In the genomic region with DNA sequence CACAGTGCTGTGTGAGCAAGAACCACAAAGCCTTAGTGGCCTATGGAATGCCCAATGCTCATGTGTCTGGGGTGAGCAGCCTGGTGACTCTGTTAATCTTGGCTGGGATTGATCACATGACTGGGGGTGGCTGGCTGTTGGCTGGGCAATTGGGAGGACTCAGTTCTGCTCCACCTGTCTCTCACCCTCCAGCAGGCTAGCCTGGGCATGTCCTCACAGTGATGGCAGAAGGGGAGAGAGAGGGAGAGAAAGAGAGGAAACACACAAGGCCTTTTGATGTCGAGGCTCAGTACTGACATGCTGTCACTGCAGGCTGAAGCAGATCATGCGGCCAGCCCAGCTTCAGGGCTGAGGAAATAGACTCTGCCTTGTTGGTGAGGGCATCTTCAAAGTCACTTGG, we compare ENCODE assay signal across 1 cellular context.
TF ChIP-seq lines count a peak whose summit lies in the region.

No MANE protein-coding gene starts in this region.

TF ChIP-seq in H1, 55 proteins besides CTCF, POLR2A, EP300 and RAD21:
- TF ChIP-seq, protein P1, sequence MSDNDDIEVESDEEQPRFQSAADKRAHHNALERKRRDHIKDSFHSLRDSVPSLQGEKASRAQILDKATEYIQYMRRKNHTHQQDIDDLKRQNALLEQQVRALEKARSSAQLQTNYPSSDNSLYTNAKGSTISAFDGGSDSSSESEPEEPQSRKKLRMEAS (IDR thresholded peaks at IDR 0.05) = peak; percentile 70
- no peak for TF ChIP-seq KDM5A (IDR thresholded peaks at IDR 0.05; ENCODE audit: low read length)
- TF ChIP-seq, protein P2, sequence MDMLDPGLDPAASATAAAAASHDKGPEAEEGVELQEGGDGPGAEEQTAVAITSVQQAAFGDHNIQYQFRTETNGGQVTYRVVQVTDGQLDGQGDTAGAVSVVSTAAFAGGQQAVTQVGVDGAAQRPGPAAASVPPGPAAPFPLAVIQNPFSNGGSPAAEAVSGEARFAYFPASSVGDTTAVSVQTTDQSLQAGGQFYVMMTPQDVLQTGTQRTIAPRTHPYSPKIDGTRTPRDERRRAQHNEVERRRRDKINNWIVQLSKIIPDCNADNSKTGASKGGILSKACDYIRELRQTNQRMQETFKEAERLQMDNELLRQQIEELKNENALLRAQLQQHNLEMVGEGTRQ (IDR thresholded peaks at IDR 0.05; ENCODE audit: low read length) = peak; percentile 40; the same call in 1 of the 2 replicates
